Comparison of ENCODE assay signal across 8 cellular contexts in the genomic region with DNA sequence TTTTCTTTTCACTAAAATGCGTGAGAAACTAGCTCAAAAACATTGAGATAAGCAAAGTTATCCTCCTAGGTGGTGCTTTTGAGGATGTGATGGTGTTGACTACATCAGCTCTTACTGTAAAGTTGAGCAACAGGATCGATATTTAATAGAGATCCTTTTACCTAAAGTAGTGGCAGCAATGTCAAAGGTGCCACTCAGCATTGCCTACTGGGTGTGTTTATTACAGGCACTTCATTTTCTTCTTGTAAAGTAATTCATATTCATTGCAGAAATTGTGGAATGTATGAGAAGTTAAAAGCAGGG. TPM values are rescaled to one million over a fixed set of nuclear protein-coding genes. Genes with fewer than 3 reads are reported as not detected.
DNase-seq lines count a peak whose midpoint lies in the region; ATAC-seq and TF ChIP-seq lines count a peak whose summit lies in the region.

No MANE protein-coding gene starts in this region.

- no peak for TF ChIP-seq POLR2A in GM18505 (IDR thresholded peaks at IDR 0.05; ENCODE audit: borderline replicate concordance, extremely low read depth, insufficient read depth, insufficient read length)

- no peak overlapping the region for H2AFZ ChIP-seq in Loucy (ENCODE audit: low read length)
- no peak overlapping the region for H2AFZ ChIP-seq in neural cell (ENCODE audit: low read depth, low read length)

- peaks cover 36% of the 10 kb centered on the region for H3K79me2 ChIP-seq in Loucy (ENCODE audit: insufficient read depth, low read length)
- H3K79me2 ChIP-seq in neural cell (replicated peaks; ENCODE audit: insufficient read depth, low read length) = peaks cover 20% of the 10 kb centered on the region

- peaks cover 27% of the 10 kb centered on the region for H3K4me1 ChIP-seq in BLaER1
- H3K4me1 ChIP-seq in Loucy (ENCODE audit: insufficient read depth, low read length, poor library complexity, severe bottlenecking) = peaks cover 20% of the 10 kb centered on the region
- H3K4me1 ChIP-seq in ectodermal cell (ENCODE audit: control insufficient read depth, insufficient read depth, low read length) = no peaks in the 10 kb centered on the region

- DNase-seq in NCI-H1092 (lab: John Stamatoyannopoulos, UW) (no peak), AML-193 (lab: John Stamatoyannopoulos, UW) (no peak), DMS53 treated with DMSO at 0.1 percent for 48 hours (lab: John Stamatoyannopoulos, UW; ENCODE audit: unreplicated experiment) (no peak)

- no peaks in the 10 kb centered on the region for H3K9me3 ChIP-seq in BLaER1
- no peaks in the 10 kb centered on the region for H3K9me3 ChIP-seq in Loucy (ENCODE audit: insufficient read depth, low read depth, low read length)
- no peaks in the 10 kb centered on the region for H3K9me3 ChIP-seq in ectodermal cell (ENCODE audit: control insufficient read depth, low read length)
- H3K9me3 ChIP-seq in neural cell (ENCODE audit: low read length) = no peaks in the 10 kb centered on the region

- no peaks in the 10 kb centered on the region for H3K9me2 ChIP-seq in Loucy (replicated peaks; ENCODE audit: low read depth, low read length)
- no peaks in the 10 kb centered on the region for H3K9me2 ChIP-seq in neural cell (ENCODE audit: insufficient read depth, low read length)

- no peak for TF ChIP-seq EP300 in neural cell (conservative IDR thresholded peaks at IDR 0.05; ENCODE audit: poor library complexity, severe bottlenecking)

- H3K27ac ChIP-seq in BLaER1 (peak overlapping the region; percentile 99; the same call in 1 of the 2 replicates), ectodermal cell (ENCODE audit: insufficient read depth, low read depth, low read length, poor library complexity, severe bottlenecking) (no peak overlapping the region), neural cell (ENCODE audit: low read length) (no peak overlapping the region)

- H3K9ac ChIP-seq in BLaER1 (peak overlapping the region; percentile 99), Loucy (ENCODE audit: low read depth, low read length, poor library complexity, severe bottlenecking) (peak overlapping the region; percentile 91), neural cell (ENCODE audit: low read length) (peak overlapping the region; percentile 97)

- H3K36me3 ChIP-seq in BLaER1 = peaks cover 40% of the 10 kb centered on the region
- peaks cover 29% of the 10 kb centered on the region for H3K36me3 ChIP-seq in Loucy (ENCODE audit: insufficient read depth, low read length)
- H3K36me3 ChIP-seq in ectodermal cell (ENCODE audit: control insufficient read depth, insufficient read depth, low read length) = peaks cover 29% of the 10 kb centered on the region
- no peaks in the 10 kb centered on the region for H3K36me3 ChIP-seq in neural cell (ENCODE audit: insufficient read depth, low read length)

- TF ChIP-seq CTCF in Loucy (conservative IDR thresholded peaks at IDR 0.05; ENCODE audit: low read length) (no peak), neural cell (IDR thresholded peaks at IDR 0.05; ENCODE audit: poor library complexity, severe bottlenecking) (no peak)

- WGBS in ectodermal cell, 2 experiments = 87 to 93% methylated on average over 2 of the region's 2 CpGs

- TF ChIP-seq RAD21 in neural cell (conservative IDR thresholded peaks at IDR 0.05) = no peak

- H3K4me3 ChIP-seq in BLaER1 (peak overlapping the region; percentile 98), Loucy (ENCODE audit: low read length, poor library complexity, severe bottlenecking) (peak overlapping the region; percentile 93), ectodermal cell (ENCODE audit: insufficient read depth, low read depth, low read length) (peak overlapping the region; percentile 92), neural cell (ENCODE audit: low read length) (peak overlapping the region; percentile 89)

- H3F3A ChIP-seq in Loucy (ENCODE audit: low read depth) (no peaks in the 10 kb centered on the region), neural cell (ENCODE audit: insufficient read depth, low read length, poor library complexity, severe bottlenecking) (no peaks in the 10 kb centered on the region)

- H4K20me1 ChIP-seq in BLaER1 (peaks cover 60% of the 10 kb centered on the region), Loucy (ENCODE audit: insufficient read depth, low read length, poor library complexity, severe bottlenecking) (peaks cover 21% of the 10 kb centered on the region), neural cell (ENCODE audit: insufficient read depth) (no peaks in the 10 kb centered on the region)

- no peaks in the 10 kb centered on the region for H3K27me3 ChIP-seq in BLaER1
- H3K27me3 ChIP-seq in Loucy (ENCODE audit: insufficient read depth, low read length, poor library complexity, severe bottlenecking) = no peaks in the 10 kb centered on the region
- H3K27me3 ChIP-seq in ectodermal cell (ENCODE audit: control insufficient read depth, insufficient read depth, low read length, poor library complexity, severe bottlenecking) = peaks cover 18% of the 10 kb centered on the region
- H3K27me3 ChIP-seq in neural cell (ENCODE audit: insufficient read depth, low read depth, low read length) = no peaks in the 10 kb centered on the region

- H3K4me2 ChIP-seq in BLaER1 (peak overlapping the region; percentile 93), Loucy (ENCODE audit: low read depth, low read length, poor library complexity, severe bottlenecking) (peak overlapping the region; percentile 93), neural cell (ENCODE audit: low read length) (peak overlapping the region; percentile 95)

- no peak for ATAC-seq in GM18505 (IDR thresholded peaks at IDR 0.05; ENCODE audit: unreplicated experiment)

TF ChIP-seq in neural cell, 6 proteins besides CTCF, POLR2A, EP300 and RAD21:
- TF ChIP-seq SMC3 (conservative IDR thresholded peaks at IDR 0.05; ENCODE audit: poor library complexity) = no peak

RNA-seq across cellular contexts. Expression of a gene that starts 1.4 kb away (rescaled TPM):
- 161 TPM for polyA plus RNA-seq in ectodermal cell (2013, experiment 1 of 4)
- polyA plus RNA-seq in ectodermal cell (2013, experiment 2 of 4) = 154 TPM
- polyA plus RNA-seq in ectodermal cell (2013, experiment 3 of 4) = 119 TPM
- polyA plus RNA-seq in ectodermal cell (2013, experiment 4 of 4) = 136 TPM
- polyA plus RNA-seq in neural cell = 117 and 139 TPM in 2 replicates
- 77.2 and 88.6 TPM in 2 replicates for polyA minus RNA-seq in neural cell

RNA-seq across cellular contexts. Expression of a gene that starts 19.2 kb away (rescaled TPM):
- not detected for polyA plus RNA-seq in ectodermal cell (2013, experiment 1 of 4)
- polyA plus RNA-seq in ectodermal cell (2013, experiment 2 of 4) = not detected
- polyA plus RNA-seq in ectodermal cell (2013, experiment 3 of 4) = not detected
- not detected for polyA plus RNA-seq in ectodermal cell (2013, experiment 4 of 4)
- not detected in 2 replicates for polyA plus RNA-seq in neural cell
- not detected in 2 replicates for polyA minus RNA-seq in neural cell

RNA-seq across cellular contexts. Expression of a gene that starts 33.2 kb away (rescaled TPM):
- not detected for polyA plus RNA-seq in ectodermal cell (2013, experiment 1 of 4)
- polyA plus RNA-seq in ectodermal cell (2013, experiment 2 of 4) = not detected
- polyA plus RNA-seq in ectodermal cell (2013, experiment 3 of 4) = not detected
- polyA plus RNA-seq in ectodermal cell (2013, experiment 4 of 4) = not detected
- polyA plus RNA-seq in neural cell = 0.32 TPM in 1 of 2 replicates, not detected in the other
- polyA minus RNA-seq in neural cell = not detected in 2 replicates

RNA-seq across cellular contexts. Expression of a gene that starts 54.5 kb away (rescaled TPM):
- not detected for polyA plus RNA-seq in ectodermal cell (2013, experiment 1 of 4)
- not detected for polyA plus RNA-seq in ectodermal cell (2013, experiment 2 of 4)
- not detected for polyA plus RNA-seq in ectodermal cell (2013, experiment 3 of 4)
- polyA plus RNA-seq in ectodermal cell (2013, experiment 4 of 4) = not detected
- not detected in 2 replicates for polyA plus RNA-seq in neural cell
- polyA minus RNA-seq in neural cell = not detected in 2 replicates

RNA-seq across cellular contexts. Expression of a gene that starts 54.6 kb away (rescaled TPM):
- 65.4 TPM for polyA plus RNA-seq in ectodermal cell (2013, experiment 1 of 4)
- 71.6 TPM for polyA plus RNA-seq in ectodermal cell (2013, experiment 2 of 4)
- 50.4 TPM for polyA plus RNA-seq in ectodermal cell (2013, experiment 3 of 4)
- polyA plus RNA-seq in ectodermal cell (2013, experiment 4 of 4) = 54.5 TPM
- polyA plus RNA-seq in neural cell = 90.1 and 97.1 TPM in 2 replicates
- polyA minus RNA-seq in neural cell = 47.7 and 55.5 TPM in 2 replicates
